In genomic region chr3:4866841-4867240, GRCh38 we compare ENCODE assay signal across 10 cellular contexts.
DNase-seq lines count a peak whose midpoint lies in the region; ATAC-seq and TF ChIP-seq lines count a peak whose summit lies in the region.
"Had no signal": no experiment of that assay in that cellular context is flagged by ENCODE, and none has a peak within 500 bp of the region (broad histone marks: within the 10 kb centered on the region; RNA-seq: fewer than 3 reads in every experiment).

No MANE protein-coding gene starts in this region.

- ATAC-seq in HG03135 (IDR thresholded peaks at IDR 0.05; ENCODE audit: unreplicated experiment) (no peak), GM18520 (IDR thresholded peaks at IDR 0.05; ENCODE audit: unreplicated experiment) (no peak), GM18907 (IDR thresholded peaks at IDR 0.05; ENCODE audit: unreplicated experiment) (no peak)

- H3K27me3 ChIP-seq in CD8-positive, alpha-beta memory T cell (ENCODE audit: insufficient read depth, low read length, poor library complexity, severe bottlenecking), result no peaks in the 10 kb centered on the region

- H3K27me3 Mint-ChIP-seq in CD8-positive, alpha-beta memory T cell, result peaks cover 0 to 4% of the 10 kb centered on the region in 2 donors
- no peaks in the 10 kb centered on the region for H3K27me3 Mint-ChIP-seq in nephron (ENCODE audit: low read depth)

- peaks cover 0 to 16% (median 3%) of the 10 kb centered on the region in 3 donors for H3K36me3 Mint-ChIP-seq in CD8-positive, alpha-beta memory T cell
- H3K36me3 Mint-ChIP-seq in nephron (ENCODE audit: low read depth), result peaks cover 4% of the 10 kb centered on the region

- H3K4me3 Mint-ChIP-seq in CD8-positive, alpha-beta memory T cell, result peak overlapping the region; percentile 38 to 87 (median 84)
- H3K4me3 Mint-ChIP-seq in nephron, result peak overlapping the region; percentile 36 to 77 (median 75)

- peaks cover 3 to 11% (median 8%) of the 10 kb centered on the region in 5 donors for H3K9me3 Mint-ChIP-seq in CD8-positive, alpha-beta memory T cell
- H3K9me3 Mint-ChIP-seq in nephron, result peaks cover 14% of the 10 kb centered on the region

- H3K27ac ChIP-seq in CD8-positive, alpha-beta memory T cell (ENCODE audit: low read depth, low read length), result peak overlapping the region; percentile 93

- peak overlapping the region; percentile 79 for H3K4me3 ChIP-seq in CD8-positive, alpha-beta memory T cell (ENCODE audit: low read length)

- peaks cover 25% of the 10 kb centered on the region for H3K4me1 ChIP-seq in CD8-positive, alpha-beta memory T cell (ENCODE audit: insufficient read depth, low read length)

- H3K4me1 Mint-ChIP-seq in CD8-positive, alpha-beta memory T cell, result peaks cover 28 to 36% (median 31%) of the 10 kb centered on the region in 3 donors
- peaks cover 26% of the 10 kb centered on the region for H3K4me1 Mint-ChIP-seq in nephron

- peak overlapping the region; percentile 81 to 99 (median 95) for H3K27ac Mint-ChIP-seq in CD8-positive, alpha-beta memory T cell
- peak overlapping the region; percentile 84 to 97 (median 96) for H3K27ac Mint-ChIP-seq in nephron

- POLR2A ChIA-PET in CD8-positive, alpha-beta memory T cell (lab: Charles Lee), result interaction anchor here (1.3 kb wide), 1 partner anchor 110 kb away, joined by 3 read pairs; no protein-coding TSS in a partner anchor

- no peak for DNase-seq in CD8-positive, alpha-beta memory T cell
- DNase-seq in NCI-H69 (lab: John Stamatoyannopoulos, UW) (peak; percentile 74), dermis blood vessel endothelial cell (peak; percentile 89), amygdala (lab: John Stamatoyannopoulos, UW) (no peak)
- DNase-seq: NCI-H146; stimulated activated CD4-positive, alpha-beta T cell treated with anti-CD3 and anti-CD28 coated beads, Interleukin-2, amount 100 ng/mL, for 48 hours had no signal

- TF ChIP-seq CTCF in nephron (IDR thresholded peaks at IDR 0.05; ENCODE audit: unreplicated experiment in 3 of 3), result no peak

- no peaks in the 10 kb centered on the region for H3K9me3 ChIP-seq in CD8-positive, alpha-beta memory T cell (ENCODE audit: low read length)

- CTCF ChIA-PET in CD8-positive, alpha-beta memory T cell (lab: Charles Lee), result interaction anchor here (0.9 to 1.2 kb wide), 3 partner anchors 14 to 33 kb away, joined by 3 read pairs; no protein-coding TSS in a partner anchor

- no peaks in the 10 kb centered on the region for H3K36me3 ChIP-seq in CD8-positive, alpha-beta memory T cell (ENCODE audit: insufficient read depth, low read length)

Comparison
In these comparisons a context has a peak if more than half of its experiments do, and no peak if none do; other contexts are left out.
1. DNase-seq: peak in NCI-H69 (single experiment) and dermis blood vessel endothelial cell (single experiment); none in CD8-positive, alpha-beta memory T cell (0 of 5) and amygdala (0 of 56).